Comparison of ENCODE assay signal across 8 cellular contexts in the genomic region with DNA sequence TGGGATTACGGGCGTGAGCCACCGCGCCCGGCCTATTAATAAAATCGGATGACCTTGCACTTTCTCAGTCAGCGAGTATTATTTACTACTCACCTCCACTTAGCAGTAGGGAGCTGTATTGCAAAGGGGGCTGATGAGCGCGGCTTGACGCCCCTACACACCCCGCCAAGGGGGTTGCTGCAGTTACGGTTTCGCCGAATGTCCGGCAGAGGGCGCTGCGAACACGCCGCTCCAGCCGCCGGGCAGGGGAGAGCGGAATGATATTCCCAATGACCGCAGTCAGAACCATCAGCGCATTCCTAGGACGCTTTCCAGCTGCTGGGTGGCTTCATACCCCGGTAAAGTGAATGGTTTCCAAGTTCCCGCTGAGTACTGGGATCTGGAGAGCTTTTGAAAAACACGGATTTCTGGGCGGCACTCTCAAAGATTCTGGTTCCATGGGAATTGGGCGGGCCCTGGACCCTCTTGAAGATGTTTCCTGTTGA. TPM values are rescaled to one million over a fixed set of nuclear protein-coding genes. Genes with fewer than 3 reads are reported as not detected.
A peak's percentile ranks its signal among the peaks of the same experiment; 100 is the strongest.
DNase-seq lines count a peak whose midpoint lies in the region; ATAC-seq and TF ChIP-seq lines count a peak whose summit lies in the region.

No MANE protein-coding gene starts in this region.

- no peak for TF ChIP-seq EP300 in SK-N-SH (IDR thresholded peaks at IDR 0.05; ENCODE audit: borderline replicate concordance in 1 of 2, low read depth in 1 of 2, low read length in 1 of 2)

- peaks cover 0 to 7% of the 10 kb centered on the region in 2 experiments for H3K36me3 ChIP-seq in SK-N-SH (replicated peaks in 1 of 2; ENCODE audit: control insufficient read depth in 1 of 2, insufficient read depth in 2 of 2, low read length in 1 of 2)

- 90% methylated on average over 28 of the region's 30 CpGs for WGBS in SK-N-SH (ENCODE audit: low lambda C conversion rate)

- H3K4me2 ChIP-seq in SK-N-SH: no peak overlapping the region

- H3K4me3 ChIP-seq in SK-N-SH (ENCODE audit: low read depth in 2 of 2, low read length in 1 of 2): no peak overlapping the region; a peak in 1 of 4 replicates

- no peaks in the 10 kb centered on the region for H3K9me2 ChIP-seq in SK-N-SH

- CTCF ChIA-PET in SK-N-SH (lab: Yijun Ruan, JAX): no interaction called here

- POLR2A ChIA-PET in SK-N-SH (lab: Yijun Ruan, JAX): no interaction called here

- H3K9ac ChIP-seq in SK-N-SH: no peak overlapping the region

- H3K27ac ChIP-seq in SK-N-SH (ENCODE audit: low read depth in 2 of 2, low read length in 1 of 2): no peak overlapping the region

- H4K20me1 ChIP-seq in SK-N-SH (ENCODE audit: insufficient read depth): no peaks in the 10 kb centered on the region

- no peaks in the 10 kb centered on the region for H3K27me3 ChIP-seq in SK-N-SH (ENCODE audit: insufficient read depth)

- H3K79me2 ChIP-seq in SK-N-SH (ENCODE audit: insufficient read depth): no peaks in the 10 kb centered on the region

- ATAC-seq in SK-N-SH treated with all-trans-retinoic acid at 6 μM for 48 hours (no peak), HG02885 (IDR thresholded peaks at IDR 0.05; ENCODE audit: poor library complexity, unreplicated experiment) (no peak), HG03469 (IDR thresholded peaks at IDR 0.05; ENCODE audit: unreplicated experiment) (no peak)

- no peak for TF ChIP-seq RAD21 in SK-N-SH (IDR thresholded peaks at IDR 0.05; ENCODE audit: low read length)

- H3K9me3 ChIP-seq in SK-N-SH: no peaks in the 10 kb centered on the region

- no peak overlapping the region for H2AFZ ChIP-seq in SK-N-SH (ENCODE audit: low read depth)

- peaks cover 0 to 12% of the 10 kb centered on the region in 2 experiments; a peak in 1 of 4 replicates for H3K4me1 ChIP-seq in SK-N-SH (ENCODE audit: control insufficient read depth in 1 of 2, insufficient read depth in 2 of 2, low read depth in 1 of 2, low read length in 1 of 2)

- 0 out of 2 replicates have a peak, but pooled peaks have one; percentile 10 for TF ChIP-seq CTCF in SK-N-SH (IDR thresholded peaks at IDR 0.05)

- peaks cover 4% of the 10 kb centered on the region for H3F3A ChIP-seq in SK-N-SH (replicated peaks; ENCODE audit: insufficient read depth)

- peak; percentile 34 for DNase-seq in SK-N-SH
- peak; percentile 29 for DNase-seq in activated CD4-positive, alpha-beta T cell treated with anti-CD3 and anti-CD28 coated beads for 1 hour
- peak; percentile 21 for DNase-seq in cerebellum (ENCODE audit: low spot score)
- peak; percentile 83 for DNase-seq in kidney tubule cell (ENCODE audit: low spot score)
- peak; percentile 58 to 62 for DNase-seq in stimulated activated CD4-positive, alpha-beta T cell treated with anti-CD3 and anti-CD28 coated beads, Interleukin-2, amount 100 ng/mL, for 24 hours

TF ChIP-seq in SK-N-SH, 30 proteins besides CTCF, POLR2A, EP300 and RAD21:
- no peak for TF ChIP-seq YY1 (IDR thresholded peaks at IDR 0.05; ENCODE audit: low read depth)

TF ChIP-seq in SK-N-SH treated with all-trans-retinoic acid at 6 μM for 48 hours, 23 proteins besides CTCF, POLR2A, EP300 and RAD21:
- TF ChIP-seq ZNF8 (CRISPR knock-in tag; IDR thresholded peaks at IDR 0.05) (no peak), ESRRG (CRISPR knock-in tag; IDR thresholded peaks at IDR 0.05) (no peak), OSR1 (CRISPR knock-in tag; IDR thresholded peaks at IDR 0.05) (no peak), PPARA (CRISPR knock-in tag; IDR thresholded peaks at IDR 0.05; ENCODE audit: borderline replicate concordance) (no peak), ZNF70 (CRISPR knock-in tag; IDR thresholded peaks at IDR 0.05) (no peak), TCF4 (CRISPR knock-in tag; IDR thresholded peaks at IDR 0.05; ENCODE audit: borderline replicate concordance) (no peak), BACH2 (CRISPR knock-in tag; IDR thresholded peaks at IDR 0.05; ENCODE audit: borderline replicate concordance) (no peak)
- TF ChIP-seq, protein P1, sequence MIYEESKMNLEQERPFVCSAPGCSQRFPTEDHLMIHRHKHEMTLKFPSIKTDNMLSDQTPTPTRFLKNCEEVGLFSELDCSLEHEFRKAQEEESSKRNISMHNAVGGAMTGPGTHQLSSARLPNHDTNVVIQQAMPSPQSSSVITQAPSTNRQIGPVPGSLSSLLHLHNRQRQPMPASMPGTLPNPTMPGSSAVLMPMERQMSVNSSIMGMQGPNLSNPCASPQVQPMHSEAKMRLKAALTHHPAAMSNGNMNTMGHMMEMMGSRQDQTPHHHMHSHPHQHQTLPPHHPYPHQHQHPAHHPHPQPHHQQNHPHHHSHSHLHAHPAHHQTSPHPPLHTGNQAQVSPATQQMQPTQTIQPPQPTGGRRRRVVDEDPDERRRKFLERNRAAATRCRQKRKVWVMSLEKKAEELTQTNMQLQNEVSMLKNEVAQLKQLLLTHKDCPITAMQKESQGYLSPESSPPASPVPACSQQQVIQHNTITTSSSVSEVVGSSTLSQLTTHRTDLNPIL (CRISPR knock-in tag; IDR thresholded peaks at IDR 0.05; ENCODE audit: low read depth): no peak

RNA-seq across cellular contexts. Expression of a gene that starts 30.0 kb away (rescaled TPM):
- polyA plus RNA-seq in SK-N-SH (2012; rRNA removed): 1,919 and 2,653 TPM in 2 replicates
- 3,224 and 4,461 TPM in 2 replicates for polyA plus RNA-seq in SK-N-SH (2012; cell fraction: cytosol; rRNA removed)
- polyA plus RNA-seq in SK-N-SH (2012; cell fraction: nucleus; rRNA removed): 453 and 593 TPM in 2 replicates
- total RNA-seq in cerebellum: 1,148 TPM

RNA-seq across cellular contexts. Expression of a gene that starts 47.2 kb away (rescaled TPM):
- polyA plus RNA-seq in SK-N-SH (2012; rRNA removed): 9.6 and 13.9 TPM in 2 replicates
- 11.8 and 13.8 TPM in 2 replicates for polyA plus RNA-seq in SK-N-SH (2012; cell fraction: cytosol; rRNA removed)
- polyA plus RNA-seq in SK-N-SH (2012; cell fraction: nucleus; rRNA removed): 7.0 and 14.1 TPM in 2 replicates
- 8.8 TPM for total RNA-seq in cerebellum

Comparison
In these comparisons a context has a peak if more than half of its experiments do, and no peak if none do; other contexts are left out.
1. DNase-seq: peak in every context shown above with its lines; median percentile 83 in kidney tubule cell; 60 in stimulated activated CD4-positive, alpha-beta T cell treated with anti-CD3 and anti-CD28 coated beads, Interleukin-2, amount 100 ng/mL, for 24 hours; 34 in SK-N-SH; 29 in activated CD4-positive, alpha-beta T cell treated with anti-CD3 and anti-CD28 coated beads for 1 hour; 21 in cerebellum.